Comparison of ENCODE assay signal across 20 cellular contexts in genomic region chr2:200828572-200829257, GRCh38.
"Had no signal": no experiment of that assay in that cellular context is flagged by ENCODE, and none has a peak within 500 bp of the region (broad histone marks: within the 10 kb centered on the region; RNA-seq: fewer than 3 reads in every experiment).

No MANE protein-coding gene starts in this region.

- H3K36me3 ChIP-seq: cardiac muscle cell, right atrium auricular region had no signal

- H3K9me3 Mint-ChIP-seq: activated naive CD4-positive, alpha-beta T cell treated with anti-CD3 and anti-CD28 coated beads, Interleukin-2, amount 50 U/mL, for 72 hours; memory B cell; nephron progenitor cell; stimulated activated naive B cell treated with anti-CD40 and anti-IgM and Interleukin-4, amounts not matched to agents 10 μg/mL and 1 μg/mL and 100 μg/mL, for 72 hours had no signal

- H3K4me3 Mint-ChIP-seq: memory B cell; nephron progenitor cell; stimulated activated naive B cell treated with anti-CD40 and anti-IgM and Interleukin-4, amounts not matched to agents 10 μg/mL and 1 μg/mL and 100 μg/mL, for 72 hours had no signal

- H3K4me1 ChIP-seq: right atrium auricular region, vagina had no signal

- DNase-seq: activated CD4-positive, alpha-beta T cell treated with anti-CD3 and anti-CD28 coated beads, Interleukin-2, amount 50 U/mL, for 4 hours; activated CD4-positive, CD25-positive, alpha-beta regulatory T cell treated with anti-CD3 and anti-CD28 coated beads, Interleukin-2, amount 50 U/mL, for 72 hours; activated effector memory CD4-positive, alpha-beta T cell treated with anti-CD3 and anti-CD28 coated beads, Interleukin-2, amount 50 U/mL, for 16 hours; activated T-cell treated with anti-CD3 and anti-CD28 coated beads, Interleukin-2, amount 50 U/mL, for 1 hour; dorsolateral prefrontal cortex; hippocampal formation; left ventricle myocardium superior; nephron progenitor cell; occipital lobe; stimulated activated CD4-positive, alpha-beta T cell treated with anti-CD3 and anti-CD28 coated beads, Interleukin-15, amount 100 ng/mL, for 24 hours; stimulated activated CD4-positive, alpha-beta T cell treated with anti-CD3 and anti-CD28 coated beads, Interleukin-4, amount 100 ng/mL, for 1 hour; stimulated activated naive B cell treated with anti-CD40 and anti-IgM and Interleukin-4, amounts not matched to agents 10 μg/mL and 1 μg/mL and 100 μg/mL, for 72 hours; substantia nigra had no signal

- H3K27ac ChIP-seq: cardiac muscle cell, dorsolateral prefrontal cortex, right atrium auricular region, skin epidermis, tibial nerve, vagina had no signal

- H3K4me3 ChIP-seq: cardiac muscle cell, dorsolateral prefrontal cortex, right atrium auricular region, skin epidermis, tibial nerve, vagina had no signal

- H3K27ac Mint-ChIP-seq: nephron progenitor cell had no signal

- H3K4me1 Mint-ChIP-seq: memory B cell had no signal

- H3K27me3 Mint-ChIP-seq: memory B cell; stimulated activated naive B cell treated with anti-CD40 and anti-IgM and Interleukin-4, amounts not matched to agents 10 μg/mL and 1 μg/mL and 100 μg/mL, for 72 hours had no signal

- H3K27me3 ChIP-seq: cardiac muscle cell, dorsolateral prefrontal cortex, right atrium auricular region, tibial nerve, vagina had no signal

- H3K9me3 ChIP-seq: right atrium auricular region, tibial nerve, vagina had no signal
